9 cellular contexts compared by ENCODE assay signal in the genomic region with DNA sequence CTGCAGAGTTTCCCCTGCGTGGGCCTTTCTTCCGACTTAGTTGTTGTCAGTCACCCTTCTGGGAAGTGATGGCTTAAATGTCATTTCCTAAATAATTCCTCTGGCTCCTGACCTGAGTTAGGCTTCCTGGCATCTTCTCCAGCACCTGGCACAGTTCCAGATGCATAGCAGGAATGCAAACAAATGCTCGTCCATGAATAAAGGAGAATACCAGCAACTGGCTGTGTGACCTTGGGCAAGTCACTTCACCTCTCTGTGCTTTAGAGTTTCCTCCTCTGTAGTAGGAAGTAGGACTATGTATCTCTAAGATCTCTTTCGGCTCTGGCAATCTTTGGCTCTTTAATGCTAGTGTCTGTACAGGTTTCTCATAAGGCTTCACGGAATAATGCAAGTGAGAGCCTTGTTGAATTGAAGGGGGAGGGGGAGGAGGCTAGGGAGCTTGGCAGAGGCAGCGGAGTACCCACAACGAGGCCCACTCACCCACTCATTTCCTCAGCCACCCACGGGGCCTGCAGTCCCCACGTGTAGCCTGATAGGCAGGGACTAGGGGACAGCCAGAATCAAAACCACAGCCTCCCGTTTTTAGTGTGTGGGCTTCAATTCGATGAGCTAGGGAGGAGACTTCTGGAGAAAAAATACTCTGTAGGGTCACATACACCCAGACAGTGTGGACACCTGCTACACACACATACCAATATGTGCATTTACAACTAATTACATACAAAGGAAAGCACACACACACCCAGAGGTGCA. TPM values are rescaled to one million over a fixed set of nuclear protein-coding genes. Genes with fewer than 3 reads are reported as not detected.
DNase-seq lines count a peak whose midpoint lies in the region; ATAC-seq, FAIRE-seq and TF ChIP-seq lines count a peak whose summit lies in the region.
"Had no signal": no experiment of that assay in that cellular context is flagged by ENCODE, and none has a peak within 500 bp of the region (broad histone marks: within the 10 kb centered on the region; RNA-seq: fewer than 3 reads in every experiment).

No MANE protein-coding gene starts in this region.

- H3K56ac ChIP-seq in mesendoderm (ENCODE audit: low read length) = peak overlapping the region; percentile 7

- no peaks in the 10 kb centered on the region for H3K36me3 ChIP-seq in mesendoderm (ENCODE audit: control insufficient read depth, insufficient read depth, low read length)
- H3K36me3 ChIP-seq in gastroesophageal sphincter = no peaks in the 10 kb centered on the region
- H3K36me3 ChIP-seq: upper lobe of right lung had no signal

- peak overlapping the region; percentile 86 for H3K27ac Mint-ChIP-seq in T-helper 1 cell treated with Interleukin-12 subunit alpha and Interleukin-12 subunit beta and Interleukin-4 antibody, amounts not matched to agents 30 μg/mL and 1 μg/mL, for 36 hours

- TF ChIP-seq POLR2A in gastroesophageal sphincter (IDR thresholded peaks at IDR 0.05) (no peak), GM12892 (IDR thresholded peaks at IDR 0.05; ENCODE audit: low read depth, low read length) (no peak)

- TF ChIP-seq EP300 in gastroesophageal sphincter (IDR thresholded peaks at IDR 0.05) = no peak

- H3K9me3 Mint-ChIP-seq in T-helper 1 cell treated with Interleukin-12 subunit alpha and Interleukin-12 subunit beta and Interleukin-4 antibody, amounts not matched to agents 30 μg/mL and 1 μg/mL, for 36 hours = no peaks in the 10 kb centered on the region

- H3K79me1 ChIP-seq in mesendoderm (ENCODE audit: low read length) = no peaks in the 10 kb centered on the region

- H3K4me1 Mint-ChIP-seq in T-helper 1 cell treated with Interleukin-12 subunit alpha and Interleukin-12 subunit beta and Interleukin-4 antibody, amounts not matched to agents 30 μg/mL and 1 μg/mL, for 36 hours (ENCODE audit: low read depth) = peaks cover 80% of the 10 kb centered on the region

- FAIRE-seq in GM12892 (lab: Jason Lieb, UNC) = no peak

- peaks cover 2% of the 10 kb centered on the region for H3K4me1 ChIP-seq in mesendoderm (ENCODE audit: control insufficient read depth, low read depth, low read length)
- H3K4me1 ChIP-seq in gastroesophageal sphincter = no peaks in the 10 kb centered on the region

- no peak overlapping the region for H2AK5ac ChIP-seq in mesendoderm (ENCODE audit: low read length)

- H4K5ac ChIP-seq in mesendoderm (ENCODE audit: low read length) = no peak overlapping the region

- peak overlapping the region; percentile 63 for H3K4me3 Mint-ChIP-seq in T-helper 1 cell treated with Interleukin-12 subunit alpha and Interleukin-12 subunit beta and Interleukin-4 antibody, amounts not matched to agents 30 μg/mL and 1 μg/mL, for 36 hours

- ATAC-seq in GM18867 (IDR thresholded peaks at IDR 0.05; ENCODE audit: unreplicated experiment) = peak; percentile 2
- ATAC-seq in HG02798 (IDR thresholded peaks at IDR 0.05; ENCODE audit: poor library complexity, unreplicated experiment) = peak; percentile 3
- ATAC-seq in gastroesophageal sphincter = no peak
- ATAC-seq: upper lobe of right lung had no signal

- no CpG with 5 or more reads among the region's 11 CpGs for WGBS in mesendoderm (ENCODE audit: extremely low coverage, insufficient coverage, low lambda C conversion rate)
- 46 to 60% methylated on average over 3 to 9 of the region's 11 CpGs for WGBS in gastroesophageal sphincter (ENCODE audit: low coverage in 1 of 2), 2 donors

- H2BK5ac ChIP-seq in mesendoderm (ENCODE audit: low read length) = no peak overlapping the region

- H3K27me3 ChIP-seq in mesendoderm (ENCODE audit: insufficient read depth, low read length, poor library complexity) = no peaks in the 10 kb centered on the region
- H3K27me3 ChIP-seq in gastroesophageal sphincter = no peaks in the 10 kb centered on the region
- H3K27me3 ChIP-seq: upper lobe of right lung had no signal

- no peak overlapping the region for H3K23ac ChIP-seq in mesendoderm (ENCODE audit: low read length)

- no peak overlapping the region for H2BK15ac ChIP-seq in mesendoderm (replicated peaks; ENCODE audit: low read depth)

- no peak overlapping the region for H3K4me3 ChIP-seq in mesendoderm (ENCODE audit: low read length)
- no peak overlapping the region for H3K4me3 ChIP-seq in gastroesophageal sphincter
- H3K4me3 ChIP-seq: upper lobe of right lung had no signal

- H3K18ac ChIP-seq in mesendoderm (ENCODE audit: low read length) = no peak overlapping the region

- peaks cover 6% of the 10 kb centered on the region for H3K27me3 Mint-ChIP-seq in T-helper 1 cell treated with Interleukin-12 subunit alpha and Interleukin-12 subunit beta and Interleukin-4 antibody, amounts not matched to agents 30 μg/mL and 1 μg/mL, for 36 hours (ENCODE audit: low read depth)

- DNase-seq in mesendoderm (no peak), HT-29 (ENCODE audit: low spot score) (no peak), GM12892 (ENCODE audit: insufficient read length) (no peak), GM19238 (ENCODE audit: insufficient read length, low spot score) (no peak)
- DNase-seq: upper lobe of right lung had no signal

- no peak overlapping the region for H3K4ac ChIP-seq in mesendoderm (ENCODE audit: low read depth, low read length)

- TF ChIP-seq CTCF in gastroesophageal sphincter (IDR thresholded peaks at IDR 0.05) = no peak

- no peak overlapping the region for H4K8ac ChIP-seq in mesendoderm (ENCODE audit: low read depth, low read length)

- peaks cover 7% of the 10 kb centered on the region for H3K36me3 Mint-ChIP-seq in T-helper 1 cell treated with Interleukin-12 subunit alpha and Interleukin-12 subunit beta and Interleukin-4 antibody, amounts not matched to agents 30 μg/mL and 1 μg/mL, for 36 hours (ENCODE audit: low read depth)

- no peak overlapping the region for H2BK120ac ChIP-seq in mesendoderm (ENCODE audit: low read depth, low read length)

- H3K4me2 ChIP-seq in mesendoderm (ENCODE audit: low read length) = no peak overlapping the region

- no peaks in the 10 kb centered on the region for H3K9me3 ChIP-seq in gastroesophageal sphincter
- H3K9me3 ChIP-seq: upper lobe of right lung had no signal

- H3K79me2 ChIP-seq in mesendoderm (ENCODE audit: control insufficient read depth, insufficient read depth, low read length) = no peaks in the 10 kb centered on the region

- no peak overlapping the region for H3K9ac ChIP-seq in mesendoderm (ENCODE audit: low read length)

- H3K27ac ChIP-seq in mesendoderm (ENCODE audit: low read depth, low read length) = no peak overlapping the region
- H3K27ac ChIP-seq in gastroesophageal sphincter = no peak overlapping the region
- H3K27ac ChIP-seq: upper lobe of right lung had no signal

RNA-seq across cellular contexts. Expression of gene TENT5C, which starts 48.1 kb away (rescaled TPM):
- polyA plus RNA-seq in mesendoderm (2013, experiment 1 of 2) = 0.18 TPM
- polyA plus RNA-seq in mesendoderm (2013, experiment 2 of 2) = 0.22 TPM
- 0.05 and 0.13 TPM in 2 replicates for total RNA-seq in HT-29 (2014; rRNA removed; shearing (Covaris generic))
- total RNA-seq in gastroesophageal sphincter = 1 to 10 TPM; 1.5 to 6.1 (median 3.2) TPM
- 1.3 TPM for polyA plus RNA-seq in GM12892 (2012; ENCODE audit: missing spikeins)
